ENCODE assay signal across 10 cellular contexts in the genomic region with DNA sequence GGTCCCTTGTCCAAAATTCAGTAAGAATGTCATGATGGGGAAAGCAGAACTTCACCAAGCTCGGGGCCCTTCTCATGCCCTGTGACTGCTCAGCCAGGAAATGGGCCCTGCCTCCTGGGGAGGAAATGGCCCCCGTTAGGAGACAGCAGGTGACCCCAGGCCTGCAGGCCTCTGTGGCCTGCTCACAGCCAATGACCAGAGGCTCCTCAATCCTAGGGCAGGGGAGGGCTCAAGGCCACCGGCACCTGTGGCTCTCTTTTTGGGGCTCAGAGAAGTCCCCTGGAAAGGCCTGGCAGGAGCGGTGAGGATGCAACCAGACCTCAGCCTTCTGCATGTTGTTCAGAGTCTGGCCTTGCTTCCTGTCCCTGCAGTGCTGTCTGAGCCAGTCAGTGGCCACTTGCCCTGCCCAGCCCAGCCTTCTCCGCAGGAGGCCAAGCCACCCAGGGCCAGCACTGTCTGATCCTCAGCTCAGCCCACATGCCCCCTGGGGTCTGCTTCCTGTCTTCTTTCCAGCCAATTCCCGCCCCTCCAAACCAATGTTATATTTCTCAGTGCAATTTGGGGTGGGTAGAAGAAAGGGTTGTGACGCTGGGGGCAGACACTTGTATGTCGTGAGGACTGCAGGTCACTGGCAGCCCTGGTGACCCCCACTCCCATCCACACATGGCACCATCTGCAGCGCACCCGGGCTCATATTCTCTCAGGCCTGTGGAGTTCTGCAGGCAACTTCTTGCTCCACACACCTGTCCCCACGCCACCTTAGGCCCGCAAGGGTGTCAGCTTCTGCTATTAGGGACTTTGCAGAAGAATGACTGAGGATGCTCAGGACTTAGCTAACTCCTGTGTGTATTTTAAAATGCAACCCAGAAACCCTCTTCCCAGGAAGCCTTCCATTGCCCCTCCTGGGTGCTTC.
DNase-seq lines count a peak whose midpoint lies in the region; ATAC-seq and TF ChIP-seq lines count a peak whose summit lies in the region.
"Had no signal": no experiment of that assay in that cellular context is flagged by ENCODE, and none has a peak within 500 bp of the region (broad histone marks: within the 10 kb centered on the region; RNA-seq: fewer than 3 reads in every experiment).

No MANE protein-coding gene starts in this region.

- intact Hi-C loops in CD4-positive, alpha-beta memory T cell (cut with micrococcal nuclease): loop anchor here (2.0 to 5.0 kb wide), 2 partner anchors 21 to 37 kb away; no protein-coding TSS in a partner anchor
- intact Hi-C loops in HCT116 (cut with micrococcal nuclease) (no loop called here), head of caudate nucleus (cut with DNase I) (no loop called here)

- no peak for TF ChIP-seq POLR2A in HCT116 (IDR thresholded peaks at IDR 0.05; ENCODE audit: borderline replicate concordance, extremely low read depth, insufficient read depth, insufficient read length)
- TF ChIP-seq POLR2A in GM18505 (IDR thresholded peaks at IDR 0.05; ENCODE audit: borderline replicate concordance, extremely low read depth, insufficient read depth, insufficient read length): no peak

- no peak overlapping the region for H2AFZ ChIP-seq in HCT116 (ENCODE audit: low read depth, low read length, poor library complexity, severe bottlenecking)

- H3K9ac ChIP-seq in HCT116 (ENCODE audit: low read length): no peak overlapping the region

- no TSS peak for BruUV-seq in HCT116 (replicated peaks; lab: Mats Ljungman, UMichigan)

- no peaks in the 10 kb centered on the region for H3K79me2 ChIP-seq in HCT116 (ENCODE audit: insufficient read depth, low read length)

- H4K20me1 ChIP-seq in HCT116 (ENCODE audit: insufficient read depth): no peaks in the 10 kb centered on the region

- TF ChIP-seq CTCF in HCT116 (IDR thresholded peaks at IDR 0.05 in 2 of 3, conservative IDR thresholded peaks at IDR 0.05 in 1 of 3; ENCODE audit: borderline replicate concordance in 1 of 3, insufficient read depth in 1 of 3, low read depth in 2 of 3, low read length in 2 of 3): no peak

- H3K27ac Mint-ChIP-seq in CD4-positive, alpha-beta memory T cell: peak overlapping the region in 2 of 7 donors; percentile 93 to 97
- H3K27ac Mint-ChIP-seq in T-helper 2 cell treated with Interferon-gamma antibody and Interleukin-4, amounts not matched to agents 5 μg/mL and 100 μg/mL, for 36 hours: peak overlapping the region; percentile 36
- no peak overlapping the region for H3K27ac Mint-ChIP-seq in memory B cell

- H3K9me3 Mint-ChIP-seq in CD4-positive, alpha-beta memory T cell: peaks cover 0 to 1% (median 0%) of the 10 kb centered on the region in 8 donors
- no peaks in the 10 kb centered on the region for H3K9me3 Mint-ChIP-seq in T-helper 2 cell treated with Interferon-gamma antibody and Interleukin-4, amounts not matched to agents 5 μg/mL and 100 μg/mL, for 36 hours
- H3K9me3 Mint-ChIP-seq in memory B cell: no peaks in the 10 kb centered on the region

- no peaks in the 10 kb centered on the region for H3K4me1 ChIP-seq in CD4-positive, alpha-beta memory T cell (ENCODE audit: insufficient read depth, low read length)
- H3K4me1 ChIP-seq in HCT116 (ENCODE audit: control insufficient read depth in 1 of 2, insufficient read depth in 2 of 2, low read length in 2 of 2): peaks cover 15 to 27% of the 10 kb centered on the region in 2 experiments

- no peak overlapping the region for H3K4me3 ChIP-seq in CD4-positive, alpha-beta memory T cell (ENCODE audit: low read length in 2 of 2)
- no peak overlapping the region for H3K4me3 ChIP-seq in HCT116 (replicated peaks in 1 of 2; ENCODE audit: low read depth in 1 of 2, low read length in 2 of 2)

- DNase-seq in CD4-positive, alpha-beta memory T cell: no peak
- DNase-seq in HCT116 (ENCODE audit: low read depth, low spot score) (no peak), memory B cell (ENCODE audit: low spot score in 2 of 2) (no peak), head of caudate nucleus (no peak)
- DNase-seq in T-helper 2 cell treated with Interferon-gamma antibody and Interleukin-4, amounts not matched to agents 5 μg/mL and 100 μg/mL, for 36 hours (ENCODE audit: low spot score): no peak
- DNase-seq: stimulated activated CD4-positive, alpha-beta T cell treated with anti-CD3 and anti-CD28 coated beads, Interleukin-4, amount 100 ng/mL, for 1 hour had no signal

- POLR2A ChIA-PET in CD4-positive, alpha-beta memory T cell (lab: Charles Lee; ENCODE audit: partially characterized antibody): interaction anchor here (1.4 to 4.6 kb wide), 6 partner anchors 8 to 173 kb away, joined by 3 to 64 read pairs (median 11); no protein-coding TSS in a partner anchor
- POLR2A ChIA-PET in HCT116 (lab: Charles Lee): no interaction called here

- peaks cover 0 to 76% (median 35%) of the 10 kb centered on the region in 4 donors for H3K4me1 Mint-ChIP-seq in CD4-positive, alpha-beta memory T cell
- H3K4me1 Mint-ChIP-seq in T-helper 2 cell treated with Interferon-gamma antibody and Interleukin-4, amounts not matched to agents 5 μg/mL and 100 μg/mL, for 36 hours (ENCODE audit: low read depth): peaks cover 67% of the 10 kb centered on the region
- H3K4me1 Mint-ChIP-seq in memory B cell: peaks cover 60% of the 10 kb centered on the region

- H3K27me3 ChIP-seq in CD4-positive, alpha-beta memory T cell (ENCODE audit: insufficient read depth, low read length): no peaks in the 10 kb centered on the region
- H3K27me3 ChIP-seq in HCT116 (ENCODE audit: insufficient read depth, low read length): no peaks in the 10 kb centered on the region

- peak; percentile 49 for ATAC-seq in HCT116
- peak; percentile 47 for ATAC-seq in memory B cell (ENCODE audit: low read depth)
- no peak for ATAC-seq in GM21390 (IDR thresholded peaks at IDR 0.05; ENCODE audit: unreplicated experiment)
- no peak for ATAC-seq in GM18505 (IDR thresholded peaks at IDR 0.05; ENCODE audit: unreplicated experiment)
- ATAC-seq in HG02588 (IDR thresholded peaks at IDR 0.05; ENCODE audit: unreplicated experiment): no peak
- ATAC-seq: Panc1 had no signal

- RAD21 ChIA-PET in HCT116 (lab: Charles Lee; ENCODE audit: low non-redundant PET in 1 of 2, low total read pairs in 2 of 2, uncharacterized antibody in 2 of 2, unreplicated experiment in 2 of 2): no interaction called here

- no peaks in the 10 kb centered on the region for H3K9me2 ChIP-seq in HCT116 (ENCODE audit: insufficient read depth)

- H3K4me2 ChIP-seq in HCT116 (ENCODE audit: low read length): peak overlapping the region; percentile 30

- H3K27ac ChIP-seq in CD4-positive, alpha-beta memory T cell (ENCODE audit: low read depth, low read length): no peak overlapping the region
- no peak overlapping the region for H3K27ac ChIP-seq in HCT116 (ENCODE audit: low read depth, low read length)

- H3K36me3 Mint-ChIP-seq in CD4-positive, alpha-beta memory T cell: peaks cover 0 to 40% of the 10 kb centered on the region in 2 donors
- peaks cover 11% of the 10 kb centered on the region for H3K36me3 Mint-ChIP-seq in T-helper 2 cell treated with Interferon-gamma antibody and Interleukin-4, amounts not matched to agents 5 μg/mL and 100 μg/mL, for 36 hours (ENCODE audit: low read depth)
- peaks cover 2% of the 10 kb centered on the region for H3K36me3 Mint-ChIP-seq in memory B cell

- no peaks in the 10 kb centered on the region for H3K9me3 ChIP-seq in CD4-positive, alpha-beta memory T cell (ENCODE audit: control insufficient read depth in 1 of 2, low read length in 2 of 2)
- H3K9me3 ChIP-seq in HCT116 (ENCODE audit: control insufficient read depth in 1 of 2, insufficient read depth in 1 of 2, low read depth in 1 of 2, low read length in 2 of 2): no peaks in the 10 kb centered on the region

- CTCF ChIA-PET in CD4-positive, alpha-beta memory T cell (lab: Charles Lee; ENCODE audit: partially characterized antibody): interaction anchor here (1.0 to 2.4 kb wide), 5 partner anchors 18 to 75 kb away, joined by 3 to 12 read pairs (median 6); no protein-coding TSS in a partner anchor
- CTCF ChIA-PET in HCT116 (lab: Charles Lee): no interaction called here

- H3K36me3 ChIP-seq in CD4-positive, alpha-beta memory T cell (ENCODE audit: insufficient read depth, low read length): no peaks in the 10 kb centered on the region
- no peaks in the 10 kb centered on the region for H3K36me3 ChIP-seq in HCT116 (ENCODE audit: control insufficient read depth in 1 of 2, insufficient read depth in 2 of 2, low read length in 2 of 2)

- TF ChIP-seq RAD21 in HCT116 (IDR thresholded peaks at IDR 0.05; ENCODE audit: low read depth): no peak

- H3K4me3 Mint-ChIP-seq in CD4-positive, alpha-beta memory T cell: peak overlapping the region in 7 of 8 donors; percentile 43 to 91 (median 86)
- peak overlapping the region; percentile 84 for H3K4me3 Mint-ChIP-seq in T-helper 2 cell treated with Interferon-gamma antibody and Interleukin-4, amounts not matched to agents 5 μg/mL and 100 μg/mL, for 36 hours
- peak overlapping the region; percentile 86 for H3K4me3 Mint-ChIP-seq in memory B cell

- no peaks in the 10 kb centered on the region for H3K27me3 Mint-ChIP-seq in CD4-positive, alpha-beta memory T cell
- H3K27me3 Mint-ChIP-seq in T-helper 2 cell treated with Interferon-gamma antibody and Interleukin-4, amounts not matched to agents 5 μg/mL and 100 μg/mL, for 36 hours (ENCODE audit: low read depth): no peaks in the 10 kb centered on the region
- no peaks in the 10 kb centered on the region for H3K27me3 Mint-ChIP-seq in memory B cell

TF ChIP-seq in HCT116, 20 proteins besides CTCF, POLR2A, EP300 and RAD21:
- TF ChIP-seq ZFX (IDR thresholded peaks at IDR 0.05) (no peak), MAX (IDR thresholded peaks at IDR 0.05) (no peak), ELF1 (IDR thresholded peaks at IDR 0.05; ENCODE audit: borderline replicate concordance, low read depth) (no peak), ZNF274 (IDR thresholded peaks at IDR 0.05; ENCODE audit: low read depth, low read length) (no peak), TCF7L2 (IDR thresholded peaks at IDR 0.05; ENCODE audit: borderline replicate concordance, extremely low read depth, insufficient read depth, insufficient read length) (no peak), JUND (IDR thresholded peaks at IDR 0.05) (no peak), CEBPB (IDR thresholded peaks at IDR 0.05; ENCODE audit: low read depth) (no peak)

Comparison
In these comparisons a context has a peak if more than half of its experiments do, and no peak if none do; other contexts are left out.
1. ATAC-seq: peak in HCT116 (single experiment) and memory B cell (single experiment); none in GM21390 (single experiment), GM18505 (single experiment) and HG02588 (single experiment).
2. Peak in every context shown above with its lines, with median percentiles within 50 percentile points of each other: H3K4me3 Mint-ChIP-seq.